Comparison of ENCODE assay signal across 1 cellular context in genomic region chr2:99772766-99773331, GRCh38.
TF ChIP-seq lines count a peak whose summit lies in the region.

No MANE protein-coding gene starts in this region.

TF ChIP-seq in K562, 482 proteins besides CTCF, POLR2A, EP300 and RAD21 (continued from another document):
- TF ChIP-seq MEIS2 (IDR thresholded peaks at IDR 0.05; ENCODE audit: partially characterized antibody) (peak; percentile 41), ZNF609 (CRISPR knock-in tag; IDR thresholded peaks at IDR 0.05; ENCODE audit: borderline replicate concordance) (no peak), CHCHD3 (CRISPR knock-in tag; IDR thresholded peaks at IDR 0.05) (no peak), ZNF133 (CRISPR knock-in tag; IDR thresholded peaks at IDR 0.05) (no peak), SPI1 (IDR thresholded peaks at IDR 0.05; ENCODE audit: borderline replicate concordance, low read depth, low read length) (peak; percentile 11; the same call in 1 of the 2 replicates), RFX5 (IDR thresholded peaks at IDR 0.05; ENCODE audit: low read depth, low read length) (no peak), ZNF398 (CRISPR knock-in tag; IDR thresholded peaks at IDR 0.05) (no peak), POLR2AphosphoS5 (IDR thresholded peaks at IDR 0.05; ENCODE audit: control insufficient read depth, insufficient read depth, low read depth, low read length) (no peak), NCOR1 (IDR thresholded peaks at IDR 0.05) (no peak), CBX5 (IDR thresholded peaks at IDR 0.05; ENCODE audit: borderline replicate concordance, low read depth) (no peak), BRCA1 (IDR thresholded peaks at IDR 0.05) (no peak), BRCA1 (CRISPR knock-in tag; IDR thresholded peaks at IDR 0.05) (no peak)
TF ChIP-seq in K562: peak in this region for 2.
